ENCODE assay signal across 31 cellular contexts in genomic region chr13:63472736-63473135, GRCh38.
"Had no signal": no experiment of that assay in that cellular context is flagged by ENCODE, and none has a peak within 500 bp of the region (broad histone marks: within the 10 kb centered on the region; RNA-seq: fewer than 3 reads in every experiment).

No MANE protein-coding gene starts in this region.

- H3K27ac ChIP-seq: ascending aorta, cardiac muscle cell, VCaP had no signal

- H3K27me3 ChIP-seq: ascending aorta, cardiac muscle cell had no signal

- H3K9me3 ChIP-seq: ascending aorta had no signal

- FAIRE-seq: bronchial epithelial cell, TTC549 had no signal

- H3K36me3 ChIP-seq: ascending aorta, cardiac muscle cell had no signal

- DNase-seq: activated B cell treated with CpG ODN at 0.5 μM for 24 hours; activated CD4-positive, alpha-beta memory T cell treated with anti-CD3 and anti-CD28 coated beads for 36 hours; activated CD4-positive, alpha-beta T cell treated with anti-CD3 and anti-CD28 coated beads for 4 hours; activated CD4-positive, alpha-beta T cell treated with anti-CD3 and anti-CD28 coated beads, Interleukin-2, amount 10 ng/mL, durations not matched to agents 24 days and 14 days; activated CD4-positive, alpha-beta T cell treated with anti-CD3 and anti-CD28 coated beads, Interleukin-2, amount 50 U/mL, for 1 hour; activated CD4-positive, alpha-beta T cell treated with anti-CD3 and anti-CD28 coated beads, Interleukin-2, amount 50 U/mL, for 4 hours; activated CD4-positive, CD25-positive, alpha-beta regulatory T cell treated with anti-CD3 and anti-CD28 coated beads, Interleukin-2, amount 50 U/mL, for 72 hours; activated CD8-positive, alpha-beta memory T cell treated with anti-CD3 and anti-CD28 coated beads, Interleukin-2, amount 50 U/mL, for 4 hours; activated CD8-positive, alpha-beta T cell treated with anti-CD3 and anti-CD28 coated beads for 36 hours; activated effector memory CD4-positive, alpha-beta T cell treated with Interleukin-2 at 50 U/mL for 16 hours; activated gamma-delta T cell; activated naive CD4-positive, alpha-beta T cell treated with anti-CD3 and anti-CD28 coated beads, Interleukin-2, amount 10 ng/mL, durations not matched to agents 7 days and 5 days; activated naive CD4-positive, alpha-beta T cell treated with Interleukin-2 at 50 U/mL for 16 hours; activated naive CD8-positive, alpha-beta T cell treated with anti-CD3 and anti-CD28 coated beads, Interleukin-2, amount 10 ng/mL, durations not matched to agents 7 days and 5 days; activated naive CD8-positive, alpha-beta T cell treated with anti-CD3 and anti-CD28 coated beads, Interleukin-2, amount 50 U/mL, for 24 hours; activated T-cell treated with anti-CD3 and anti-CD28 coated beads for 4 hours; activated T-cell treated with anti-CD3 and anti-CD28 coated beads, Interleukin-2, amount 50 U/mL, for 1 hour; activated T-cell treated with anti-CD3 and anti-CD28 coated beads, Interleukin-2, amount 50 U/mL, for 4 hours; activated T-cell treated with anti-CD3 and anti-CD28 coated beads, Interleukin-2, amount 50 U/mL, for 72 hours; amygdala; anterior cingulate cortex; caudate nucleus; cerebellar nuclear complex; T-helper 1 cell; T-helper 2 cell; T-helper 9 cell had no signal

- H3K4me3 ChIP-seq: ascending aorta, cardiac muscle cell had no signal

- H3K4me1 ChIP-seq: ascending aorta had no signal
